33 cellular contexts compared by ENCODE assay signal in the genomic region with DNA sequence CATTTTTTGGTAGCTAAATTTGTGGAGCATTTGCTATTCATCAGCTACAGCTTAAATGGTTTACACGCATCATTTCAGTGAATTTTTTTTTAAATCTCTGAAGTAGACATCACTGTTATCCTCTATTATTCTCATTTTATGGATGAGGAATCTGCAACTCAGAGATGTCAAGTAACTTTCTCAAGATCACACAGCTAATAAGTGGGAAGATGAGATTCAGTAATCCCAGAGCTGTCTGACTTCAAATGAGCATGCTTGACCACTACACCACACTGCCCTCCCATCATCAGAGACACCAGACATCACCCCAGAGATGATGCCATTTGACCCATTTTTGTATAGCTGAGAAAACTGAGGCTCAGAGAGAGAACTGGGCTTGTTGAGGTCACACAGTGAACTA.
DNase-seq lines count a peak whose midpoint lies in the region; ATAC-seq, FAIRE-seq and TF ChIP-seq lines count a peak whose summit lies in the region.
"Had no signal": no experiment of that assay in that cellular context is flagged by ENCODE, and none has a peak within 500 bp of the region (broad histone marks: within the 10 kb centered on the region; RNA-seq: fewer than 3 reads in every experiment).

No MANE protein-coding gene starts in this region.

- peaks cover 1% of the 10 kb centered on the region for H3K27me3 Mint-ChIP-seq in endothelial cell (ENCODE audit: unreplicated experiment)
- no peaks in the 10 kb centered on the region for H3K27me3 Mint-ChIP-seq in MCF 10A (ENCODE audit: insufficient read depth, unreplicated experiment)
- no peaks in the 10 kb centered on the region for H3K27me3 Mint-ChIP-seq in T-helper 2 cell treated with Interferon-gamma antibody and Interleukin-4, amounts not matched to agents 5 μg/mL and 100 μg/mL, for 36 hours (ENCODE audit: low read depth)
- H3K27me3 Mint-ChIP-seq: CD8-positive, alpha-beta memory T cell had no signal

- TF ChIP-seq CTCF in K562 (IDR thresholded peaks at IDR 0.05 in 2 of 3, conservative IDR thresholded peaks at IDR 0.05 in 1 of 3; ENCODE audit: insufficient read depth in 2 of 3, low read depth in 1 of 3, low read length in 3 of 3) (no peak), endothelial cell (IDR thresholded peaks at IDR 0.05; ENCODE audit: unreplicated experiment) (no peak), MCF 10A (IDR thresholded peaks at IDR 0.05; ENCODE audit: unreplicated experiment) (no peak)

- H3K4me2 ChIP-seq in K562 (ENCODE audit: insufficient read depth, low read length) = no peak overlapping the region
- H3K4me2 ChIP-seq: A549 had no signal

- no peak for ATAC-seq in K562
- ATAC-seq: A549; CD8-positive, alpha-beta T cell had no signal

- no peak overlapping the region for H3K27ac ChIP-seq in K562 (ENCODE audit: extremely low read depth, low read depth, low read length)
- H3K27ac ChIP-seq: 22Rv1; A549; BLaER1; BLaER1 treated with 17β-estradiol and CSF1 and Interleukin-3, amounts not matched to agents 10 nM and 100 nM; C4-2B had no signal

- peak overlapping the region; percentile 39 for H3K27ac Mint-ChIP-seq in endothelial cell (ENCODE audit: unreplicated experiment)
- no peak overlapping the region for H3K27ac Mint-ChIP-seq in MCF 10A (ENCODE audit: low read depth, unreplicated experiment)
- H3K27ac Mint-ChIP-seq in T-helper 2 cell treated with Interferon-gamma antibody and Interleukin-4, amounts not matched to agents 5 μg/mL and 100 μg/mL, for 36 hours = no peak overlapping the region
- H3K27ac Mint-ChIP-seq: B cell; CD14-positive monocyte; CD4-positive, alpha-beta memory T cell; CD4-positive, alpha-beta T cell; CD4-positive, CD25-positive, alpha-beta regulatory T cell; CD8-positive, alpha-beta memory T cell; CD8-positive, alpha-beta T cell had no signal

- 93% methylated on average over 1 of the region's 1 CpG for WGBS in K562 (ENCODE audit: insufficient coverage, low coverage, missing lambda C conversion rate)

- POLR2A ChIA-PET in K562 (lab: Yijun Ruan, JAX) = interaction anchor here (0.6 kb wide), 1 partner anchor 11 kb away, joined by 3 read pairs; no protein-coding TSS in a partner anchor
- POLR2A ChIA-PET in MCF 10A (lab: Yijun Ruan, JAX) = no interaction called here

- peaks cover 36% of the 10 kb centered on the region in 2 experiments for H3K4me1 ChIP-seq in K562 (replicated peaks in 1 of 2; ENCODE audit: control insufficient read depth in 2 of 2, insufficient read depth in 2 of 2, low read length in 2 of 2)
- H3K4me1 ChIP-seq: A549, BE2C, Caco-2 had no signal

- TF ChIP-seq RAD21 in K562 (CRISPR knock-in tag; conservative IDR thresholded peaks at IDR 0.05 in 1 of 2, IDR thresholded peaks at IDR 0.05 in 1 of 2) = no peak

- in situ Hi-C loops in K562 (cut with MboI) = no loop called here

- intact Hi-C loops in K562 (cut with micrococcal nuclease) = loop anchor here (10.0 kb wide), 1 partner anchor 72 kb away; no protein-coding TSS in a partner anchor
- intact Hi-C loops in MCF 10A (cut with micrococcal nuclease) = no loop called here

- H3K9me3 ChIP-seq in K562 (replicated peaks; ENCODE audit: control insufficient read depth, insufficient read depth, low read depth, low read length) = peaks cover 7% of the 10 kb centered on the region
- H3K9me3 ChIP-seq: A549, BE2C, BLaER1, Caco-2 had no signal

- H3K4me1 Mint-ChIP-seq in endothelial cell (ENCODE audit: unreplicated experiment) (peaks cover 8% of the 10 kb centered on the region), MCF 10A (ENCODE audit: insufficient read depth, unreplicated experiment) (no peaks in the 10 kb centered on the region)
- no peaks in the 10 kb centered on the region for H3K4me1 Mint-ChIP-seq in T-helper 2 cell treated with Interferon-gamma antibody and Interleukin-4, amounts not matched to agents 5 μg/mL and 100 μg/mL, for 36 hours (ENCODE audit: low read depth)
- H3K4me1 Mint-ChIP-seq: B cell, CD14-positive monocyte had no signal

- H2AFZ ChIP-seq in K562 (ENCODE audit: low read depth, low read length) = no peak overlapping the region

- no peaks in the 10 kb centered on the region for H3K9me1 ChIP-seq in K562 (ENCODE audit: control insufficient read depth, insufficient read depth, low read length)

- H3K27me3 ChIP-seq in K562 (ENCODE audit: control insufficient read depth in 2 of 2, insufficient read depth in 2 of 2, low read length in 2 of 2) = no peaks in the 10 kb centered on the region; a peak in 1 of 5 replicates
- H3K27me3 ChIP-seq: BE2C; BLaER1; BLaER1 treated with 17β-estradiol and CSF1 and Interleukin-3, amounts not matched to agents 10 nM and 100 nM had no signal

- no peak for TF ChIP-seq POLR2A in K562 (conservative IDR thresholded peaks at IDR 0.05)

- no peak for TF ChIP-seq EP300 in K562 (IDR thresholded peaks at IDR 0.05; ENCODE audit: low read length)

- FAIRE-seq in K562 (lab: Jason Lieb, UNC) = no peak
- FAIRE-seq: A204.1, A549, D721Med had no signal

- BruUV-seq in K562 (replicated peaks; lab: Mats Ljungman, UMichigan) (no TSS peak), MCF 10A (replicated peaks; lab: Mats Ljungman, UMichigan) (no TSS peak)

- no peak overlapping the region for H3K4me3 ChIP-seq in K562
- H3K4me3 ChIP-seq: A549; BLaER1; BLaER1 treated with 17β-estradiol and CSF1 and Interleukin-3, amounts not matched to agents 10 nM and 100 nM had no signal

- H4K20me1 ChIP-seq in K562 (replicated peaks; ENCODE audit: control insufficient read depth, insufficient read depth, low read length) = no peaks in the 10 kb centered on the region
- H4K20me1 ChIP-seq: BLaER1; BLaER1 treated with 17β-estradiol and CSF1 and Interleukin-3, amounts not matched to agents 10 nM and 100 nM had no signal

- H3K9ac ChIP-seq in K562 (ENCODE audit: insufficient read depth in 1 of 2, low read depth in 2 of 2, low read length in 2 of 2) = no peak overlapping the region
- H3K9ac ChIP-seq: BLaER1; BLaER1 treated with 17β-estradiol and CSF1 and Interleukin-3, amounts not matched to agents 10 nM and 100 nM had no signal

- H3K79me2 ChIP-seq in K562 (ENCODE audit: control insufficient read depth, insufficient read depth, low read length) = no peaks in the 10 kb centered on the region

- H3K36me3 ChIP-seq in K562 (ENCODE audit: control insufficient read depth, insufficient read depth, low read length) = no peaks in the 10 kb centered on the region
- H3K36me3 ChIP-seq: BE2C; BLaER1; BLaER1 treated with 17β-estradiol and CSF1 and Interleukin-3, amounts not matched to agents 10 nM and 100 nM had no signal

- H3K4me3 Mint-ChIP-seq in endothelial cell (ENCODE audit: unreplicated experiment) (no peak overlapping the region), MCF 10A (ENCODE audit: unreplicated experiment) (no peak overlapping the region)
- no peak overlapping the region for H3K4me3 Mint-ChIP-seq in T-helper 2 cell treated with Interferon-gamma antibody and Interleukin-4, amounts not matched to agents 5 μg/mL and 100 μg/mL, for 36 hours
- H3K4me3 Mint-ChIP-seq: B cell; CD14-positive monocyte; CD4-positive, alpha-beta memory T cell; CD4-positive, alpha-beta T cell; CD4-positive, CD25-positive, alpha-beta regulatory T cell; CD8-positive, alpha-beta memory T cell; CD8-positive, alpha-beta T cell had no signal

- H3K36me3 Mint-ChIP-seq in endothelial cell (ENCODE audit: low read depth, unreplicated experiment) (peaks cover 5% of the 10 kb centered on the region), MCF 10A (ENCODE audit: insufficient read depth, unreplicated experiment) (no peaks in the 10 kb centered on the region)
- no peaks in the 10 kb centered on the region for H3K36me3 Mint-ChIP-seq in T-helper 2 cell treated with Interferon-gamma antibody and Interleukin-4, amounts not matched to agents 5 μg/mL and 100 μg/mL, for 36 hours (ENCODE audit: low read depth)
- H3K36me3 Mint-ChIP-seq: CD14-positive monocyte; CD4-positive, alpha-beta memory T cell; CD4-positive, CD25-positive, alpha-beta regulatory T cell; CD8-positive, alpha-beta memory T cell; CD8-positive, alpha-beta T cell had no signal

- no peaks in the 10 kb centered on the region for H3K9me3 Mint-ChIP-seq in endothelial cell (ENCODE audit: unreplicated experiment)
- no peaks in the 10 kb centered on the region for H3K9me3 Mint-ChIP-seq in MCF 10A (ENCODE audit: unreplicated experiment)
- no peaks in the 10 kb centered on the region for H3K9me3 Mint-ChIP-seq in T-helper 2 cell treated with Interferon-gamma antibody and Interleukin-4, amounts not matched to agents 5 μg/mL and 100 μg/mL, for 36 hours
- H3K9me3 Mint-ChIP-seq: CD4-positive, alpha-beta memory T cell; CD4-positive, alpha-beta T cell; CD8-positive, alpha-beta memory T cell; CD8-positive, alpha-beta T cell had no signal

- DNase-seq in K562 (ENCODE audit: extremely low read depth in 1 of 4, low spot score in 3 of 4) = no peak
- no peak for DNase-seq in endothelial cell (ENCODE audit: low spot score)
- no peak for DNase-seq in MCF 10A (ENCODE audit: unreplicated experiment)
- DNase-seq in T-helper 2 cell treated with Interferon-gamma antibody and Interleukin-4, amounts not matched to agents 5 μg/mL and 100 μg/mL, for 36 hours (ENCODE audit: low spot score) = no peak
- DNase-seq: 8988T; ACHN; AML-193; BE2C; C1 segment of cervical spinal cord; Caco-2; Calu3; CD4-positive, alpha-beta memory T cell; CD4-positive, alpha-beta T cell; CD4-positive, CD25-positive, alpha-beta regulatory T cell; CD8-positive, alpha-beta memory T cell; CD8-positive, alpha-beta T cell; COR-L47; DMS 273 treated with DMSO at 0.1 percent for 48 hours; DMS153; DMS53; DMS79; DMS79 treated with DMSO at 0.1 percent for 48 hours; DND-41; EL had no signal

- CTCF ChIA-PET in K562 (lab: Yijun Ruan, JAX; ENCODE audit: low intra/inter-chr PET ratio) = no interaction called here
- CTCF ChIA-PET in MCF 10A (lab: Yijun Ruan, JAX) = no interaction called here

TF ChIP-seq in K562, 482 proteins besides CTCF, POLR2A, EP300 and RAD21:
- TF ChIP-seq KLF13 (tag; IDR thresholded peaks at IDR 0.05; ENCODE audit: borderline replicate concordance, low read depth) = no peak
- TF ChIP-seq EGR1 (conservative IDR thresholded peaks at IDR 0.05) = no peak
- TF ChIP-seq TRIM24 (IDR thresholded peaks at IDR 0.05) = no peak
- peak; percentile 93 for TF ChIP-seq RBM25 (IDR thresholded peaks at IDR 0.05; ENCODE audit: low read depth, low read length, severe bottlenecking)
- TF ChIP-seq CHD4 (IDR thresholded peaks at IDR 0.05; ENCODE audit: insufficient read depth, insufficient replicate concordance, low read depth, low read length, poor library complexity, severe bottlenecking) = no peak
- TF ChIP-seq ZFP36 (IDR thresholded peaks at IDR 0.05; ENCODE audit: low read depth, low read length, partially characterized antibody) = peak; percentile 57
- TF ChIP-seq KDM1A (IDR thresholded peaks at IDR 0.05) = peak in 1 of 2 experiments; percentile 61; a peak in 2 of 4 replicates
- no peak for TF ChIP-seq ZNF584 (CRISPR knock-in tag; IDR thresholded peaks at IDR 0.05; ENCODE audit: low read depth)
- TF ChIP-seq BRD4 (IDR thresholded peaks at IDR 0.05) = no peak
- TF ChIP-seq HDAC2 (IDR thresholded peaks at IDR 0.05) = 0 out of 2 replicates have a peak, but pooled peaks have one; percentile 49
- peak; percentile 68 for TF ChIP-seq ADNP (tag; IDR thresholded peaks at IDR 0.05)
- TF ChIP-seq BCOR (IDR thresholded peaks at IDR 0.05) = peak; percentile 87
